Comparison of ENCODE assay signal across 6 cellular contexts in genomic region chr1:155003227-155003765, GRCh38. TPM values are rescaled to one million over a fixed set of nuclear protein-coding genes. Genes with fewer than 3 reads are reported as not detected.
DNase-seq lines count a peak whose midpoint lies in the region; ATAC-seq and TF ChIP-seq lines count a peak whose summit lies in the region.

No MANE protein-coding gene starts in this region.

- peak overlapping the region; percentile 95 for H3K27ac Mint-ChIP-seq in activated T-helper 17 cell treated with anti-CD3 and anti-CD28 coated beads, Interleukin-2, amount 50 U/mL, for 72 hours

- under 1% methylated on average over 37 of the region's 37 CpGs for WGBS in liver

- no peaks in the 10 kb centered on the region for H3K9me3 ChIP-seq in liver (ENCODE audit: control insufficient read depth in 4 of 4, low read length in 3 of 4)

- no peak for ATAC-seq in activated T-helper 17 cell treated with anti-CD3 and anti-CD28 coated beads, Interleukin-2, amount 50 U/mL, for 72 hours (replicated peaks)
- ATAC-seq in GM18502 (IDR thresholded peaks at IDR 0.05; ENCODE audit: poor library complexity, unreplicated experiment), result no peak
- ATAC-seq in sciatic nerve, result no peak

- peaks cover 30 to 67% (median 55%) of the 10 kb centered on the region in 4 donors for H3K4me1 ChIP-seq in liver (ENCODE audit: control insufficient read depth in 4 of 4, insufficient read depth in 4 of 4, low read length in 3 of 4)

- H3K9me3 Mint-ChIP-seq in activated T-helper 17 cell treated with anti-CD3 and anti-CD28 coated beads, Interleukin-2, amount 50 U/mL, for 72 hours, result no peaks in the 10 kb centered on the region

- no peaks in the 10 kb centered on the region for H3K36me3 ChIP-seq in liver (ENCODE audit: control insufficient read depth in 4 of 4, insufficient read depth in 3 of 4, low read depth in 1 of 4, low read length in 3 of 4)

- H3K4me3 Mint-ChIP-seq in activated T-helper 17 cell treated with anti-CD3 and anti-CD28 coated beads, Interleukin-2, amount 50 U/mL, for 72 hours, result peak overlapping the region; percentile 91

- H3K27ac ChIP-seq in liver (ENCODE audit: low read depth in 1 of 2, low read length in 2 of 2), result peak overlapping the region; percentile 87 to 99

- H3K27me3 Mint-ChIP-seq in activated T-helper 17 cell treated with anti-CD3 and anti-CD28 coated beads, Interleukin-2, amount 50 U/mL, for 72 hours, result no peaks in the 10 kb centered on the region

- intact Hi-C loops in sciatic nerve (cut with DNase I), result no loop called here

- TF ChIP-seq RAD21 in liver (IDR thresholded peaks at IDR 0.05), result no peak

- H3K4me1 Mint-ChIP-seq in activated T-helper 17 cell treated with anti-CD3 and anti-CD28 coated beads, Interleukin-2, amount 50 U/mL, for 72 hours, result peaks cover 25% of the 10 kb centered on the region

- H3K4me3 ChIP-seq in liver (ENCODE audit: low read depth in 1 of 3, low read length in 3 of 3), result peak overlapping the region; percentile 73 to 94 (median 91)

- peak; percentile 64 for DNase-seq in DMS53 (lab: John Stamatoyannopoulos, UW)
- no peak for DNase-seq in DMS53 treated with DMSO at 0.1 percent for 48 hours (lab: John Stamatoyannopoulos, UW; ENCODE audit: unreplicated experiment)
- DNase-seq in sciatic nerve (ENCODE audit: low spot score), result no peak

- peaks cover 44% of the 10 kb centered on the region for H3K36me3 Mint-ChIP-seq in activated T-helper 17 cell treated with anti-CD3 and anti-CD28 coated beads, Interleukin-2, amount 50 U/mL, for 72 hours (ENCODE audit: low read depth)

- H3K27me3 ChIP-seq in liver (ENCODE audit: control insufficient read depth in 4 of 4, insufficient read depth in 4 of 4, low read length in 3 of 4), result no peaks in the 10 kb centered on the region

- H3K9ac ChIP-seq in liver (ENCODE audit: low read depth in 1 of 2, low read length in 2 of 2), result peak overlapping the region; percentile 89 to 96

- TF ChIP-seq CTCF in liver (IDR thresholded peaks at IDR 0.05; ENCODE audit: low read depth, low read length, missing input control), result no peak

TF ChIP-seq in liver, 16 proteins besides CTCF, POLR2A, EP300 and RAD21:
- TF ChIP-seq TAF1 (conservative IDR thresholded peaks at IDR 0.05) (no peak), HNF4G (IDR thresholded peaks at IDR 0.05) (no peak), REST (IDR thresholded peaks at IDR 0.05) (no peak), ZBTB33 (IDR thresholded peaks at IDR 0.05) (no peak), GABPA (IDR thresholded peaks at IDR 0.05 in 1 of 2, conservative IDR thresholded peaks at IDR 0.05 in 1 of 2) (no peak), MAX (IDR thresholded peaks at IDR 0.05) (no peak), ATF3 (IDR thresholded peaks at IDR 0.05) (no peak), SP1 (IDR thresholded peaks at IDR 0.05) (no peak), FOXA2 (IDR thresholded peaks at IDR 0.05) (no peak), EGR1 (IDR thresholded peaks at IDR 0.05; ENCODE audit: low read depth in 2 of 2) (no peak), YY1 (IDR thresholded peaks at IDR 0.05) (no peak), FOXA1 (IDR thresholded peaks at IDR 0.05) (no peak), JUND (IDR thresholded peaks at IDR 0.05) (no peak), RXRA (IDR thresholded peaks at IDR 0.05) (no peak), HNF4A (conservative IDR thresholded peaks at IDR 0.05) (no peak), NR2F2 (IDR thresholded peaks at IDR 0.05) (no peak)

RNA-seq across cellular contexts. Expression of gene ZBTB7B, which starts 0.7 kb away (rescaled TPM):
- total RNA-seq in activated T-helper 17 cell treated with anti-CD3 and anti-CD28 coated beads, Interleukin-2, amount 50 U/mL, for 72 hours, result 100 to 1,000 TPM in 1 of 2 donors, 10 to 100 TPM in 1; 94.5 to 140 TPM
- 10 to 100 TPM; 10.3 to 50.2 TPM for total RNA-seq in liver
- 10 to 100 TPM in 1 of 2 donors, 1 to 10 TPM in 1; 7.0 to 31.9 TPM for polyA plus RNA-seq in liver
- total RNA-seq in sciatic nerve, result 45.3 TPM

RNA-seq across cellular contexts. Expression of gene LENEP, which starts 9.9 kb away (rescaled TPM):
- total RNA-seq in activated T-helper 17 cell treated with anti-CD3 and anti-CD28 coated beads, Interleukin-2, amount 50 U/mL, for 72 hours, result under 1 TPM; 0.77 to 0.97 TPM
- under 1 TPM in 1 of 2 donors, not detected in 1; 0.42 TPM for total RNA-seq in liver
- polyA plus RNA-seq in liver, result not detected
- total RNA-seq in sciatic nerve, result not detected

RNA-seq across cellular contexts. Expression of gene FLAD1, which starts 20.2 kb away (rescaled TPM):
- total RNA-seq in activated T-helper 17 cell treated with anti-CD3 and anti-CD28 coated beads, Interleukin-2, amount 50 U/mL, for 72 hours, result 10 to 100 TPM; 34.6 to 68.3 TPM
- 10 to 100 TPM; 10.4 to 20.2 TPM for total RNA-seq in liver
- polyA plus RNA-seq in liver, result 10 to 100 TPM; 24.7 to 31.6 TPM
- total RNA-seq in sciatic nerve, result 24.3 TPM

RNA-seq across cellular contexts. Expression of gene CKS1B, which starts 28.8 kb away (rescaled TPM):
- 100 to 1,000 TPM; 162 to 188 TPM for total RNA-seq in activated T-helper 17 cell treated with anti-CD3 and anti-CD28 coated beads, Interleukin-2, amount 50 U/mL, for 72 hours
- total RNA-seq in liver (10 to 100 TPM; 32.4 to 54.4 TPM), sciatic nerve (31.7 TPM)
- polyA plus RNA-seq in liver, result 10 to 100 TPM; 34.3 to 57.9 TPM

RNA-seq across cellular contexts. Expression of gene DCST2, which starts 30.3 kb away (rescaled TPM):
- total RNA-seq in activated T-helper 17 cell treated with anti-CD3 and anti-CD28 coated beads, Interleukin-2, amount 50 U/mL, for 72 hours, result 1 to 10 TPM in 1 of 2 donors, under 1 TPM in 1; 0.67 to 2.2 TPM
- total RNA-seq in liver (under 1 TPM in 1 of 2 donors, not detected in 1; 0.25 TPM), sciatic nerve (5.5 TPM)
- under 1 TPM; 0.27 to 0.53 TPM for polyA plus RNA-seq in liver
